10 cellular contexts compared by ENCODE assay signal in the genomic region with DNA sequence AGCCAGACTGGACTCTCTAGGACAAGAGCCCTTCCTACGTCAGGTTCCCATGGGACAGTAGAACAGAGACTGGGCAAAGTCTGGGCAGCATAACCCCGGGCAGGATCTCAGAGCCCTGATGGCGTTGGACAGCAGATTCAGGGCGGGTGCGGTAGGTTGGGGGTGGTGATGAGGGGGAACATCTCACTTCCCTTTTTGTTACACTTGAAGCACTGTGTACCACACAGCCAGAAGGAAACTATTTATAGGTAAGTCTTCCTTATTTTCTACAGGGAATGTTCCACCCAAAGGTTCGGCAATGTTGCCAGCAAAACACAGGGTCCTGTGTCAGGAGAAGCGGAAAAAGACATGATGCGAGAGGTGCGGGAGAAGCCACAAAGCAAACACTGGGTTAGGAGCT. TPM values are rescaled to one million over a fixed set of nuclear protein-coding genes. Genes with fewer than 3 reads are reported as not detected.
DNase-seq lines count a peak whose midpoint lies in the region; ATAC-seq, FAIRE-seq and TF ChIP-seq lines count a peak whose summit lies in the region.
"Had no signal": no experiment of that assay in that cellular context is flagged by ENCODE, and none has a peak within 500 bp of the region (broad histone marks: within the 10 kb centered on the region; RNA-seq: fewer than 3 reads in every experiment).

No MANE protein-coding gene starts in this region.

- CTCF ChIA-PET in HepG2 (lab: Yijun Ruan, JAX; ENCODE audit: low intra/inter-chr PET ratio, low total read pairs) (no interaction called here), GM12878 (lab: Yijun Ruan, JAX) (interaction anchor here (0.8 to 9.1 kb wide), 7 partner anchors 8 to 62 kb away, joined by 3 to 273 read pairs (median 5); partner anchors contain the start of genes NCBP2L and TSC22D3)

- peak overlapping the region in 2 of 3 donors; percentile 24 to 39 for H3K27ac ChIP-seq in right lobe of liver
- no peak overlapping the region for H3K27ac ChIP-seq in HepG2 (ENCODE audit: extremely low read length, insufficient read depth, low read length)
- no peak overlapping the region for H3K27ac ChIP-seq in GM12878 (ENCODE audit: control insufficient read depth, insufficient read depth)
- peak overlapping the region; percentile 54 for H3K27ac ChIP-seq in vagina

- peaks cover 0 to 28% (median 11%) of the 10 kb centered on the region in 4 donors for H3K4me1 ChIP-seq in right lobe of liver
- H3K4me1 ChIP-seq in HepG2 (ENCODE audit: insufficient read depth, low read length), result peaks cover 17% of the 10 kb centered on the region
- peaks cover 14% of the 10 kb centered on the region for H3K4me1 ChIP-seq in GM12878 (ENCODE audit: control insufficient read depth, insufficient read depth, low read length)
- H3K4me1 ChIP-seq in vagina, result peaks cover 23% of the 10 kb centered on the region

- TF ChIP-seq RAD21 in HepG2 (CRISPR knock-in tag; IDR thresholded peaks at IDR 0.05), result no peak
- TF ChIP-seq RAD21 in GM12878 (IDR thresholded peaks at IDR 0.05; ENCODE audit: insufficient read depth, low read depth, low read length), result no peak

- H2AFZ ChIP-seq in HepG2 (ENCODE audit: low read length), result no peak overlapping the region
- no peak overlapping the region for H2AFZ ChIP-seq in GM12878 (ENCODE audit: control insufficient read depth, low read depth, low read length)

- RAD21 ChIA-PET in GM12878 (lab: Charles Lee; ENCODE audit: unreplicated experiment), result interaction anchor here (1.3 to 15.7 kb wide), 4 partner anchors 10 to 92 kb away, joined by 3 to 444 read pairs (median 21); partner anchors contain the start of genes NCBP2L and TSC22D3

- H4K20me1 ChIP-seq in HepG2 (ENCODE audit: insufficient read depth, low read length), result no peaks in the 10 kb centered on the region
- H4K20me1 ChIP-seq in GM12878 (ENCODE audit: control insufficient read depth, insufficient read depth), result no peaks in the 10 kb centered on the region

- BruUV-seq in HepG2 (replicated peaks; lab: Mats Ljungman, UMichigan), result no TSS peak
- no TSS peak for BruUV-seq in GM12878 (replicated peaks; lab: Mats Ljungman, UMichigan)

- H3K4me2 ChIP-seq in HepG2 (ENCODE audit: low read depth, low read length), result no peak overlapping the region
- H3K4me2 ChIP-seq in GM12878 (ENCODE audit: control insufficient read depth, insufficient read depth), result peak overlapping the region; percentile 67

- 46% methylated on average over 8 of the region's 9 CpGs for WGBS in right lobe of liver (ENCODE audit: insufficient coverage, low coverage, low lambda C conversion rate, missing lambda C conversion rate)
- 2% methylated on average over 4 of the region's 9 CpGs for WGBS in HepG2 (ENCODE audit: low lambda C conversion rate)
- WGBS in GM12878 (ENCODE audit: insufficient coverage, insufficient replicate concordance, low lambda C conversion rate, missing lambda C conversion rate), result 29% methylated on average over 9 of the region's 9 CpGs

- no peak for ATAC-seq in right lobe of liver
- ATAC-seq in HepG2, result no peak
- peak; percentile 47 for ATAC-seq in HG03159 (IDR thresholded peaks at IDR 0.05; ENCODE audit: unreplicated experiment)
- ATAC-seq in GM12878, result peak; percentile 76
- ATAC-seq in HG03439 (IDR thresholded peaks at IDR 0.05; ENCODE audit: unreplicated experiment), result no peak
- ATAC-seq: activated CD8-positive, alpha-beta T cell treated with anti-CD3 and anti-CD28 coated beads for 36 hours had no signal

- H3K36me3 ChIP-seq in right lobe of liver (no peaks in the 10 kb centered on the region), HepG2 (replicated peaks in 1 of 2; ENCODE audit: control insufficient read depth in 1 of 2, insufficient read depth in 2 of 2, low read length in 2 of 2) (no peaks in the 10 kb centered on the region), GM12878 (ENCODE audit: control insufficient read depth in 2 of 2, insufficient read depth in 2 of 2, low read length in 1 of 2) (no peaks in the 10 kb centered on the region), vagina (no peaks in the 10 kb centered on the region)

- H3K27me3 ChIP-seq in right lobe of liver, result no peaks in the 10 kb centered on the region
- peaks cover 0 to 12% of the 10 kb centered on the region in 2 experiments; a peak in 1 of 5 replicates for H3K27me3 ChIP-seq in HepG2 (ENCODE audit: control insufficient read depth in 1 of 2, insufficient read depth in 2 of 2, low read length in 2 of 2)
- H3K27me3 ChIP-seq in GM12878 (replicated peaks in 1 of 2; ENCODE audit: control insufficient read depth in 2 of 2, insufficient read depth in 2 of 2, low read length in 1 of 2), result no peaks in the 10 kb centered on the region; a peak in 1 of 4 replicates
- H3K27me3 ChIP-seq in vagina, result no peaks in the 10 kb centered on the region

- no peak for FAIRE-seq in HepG2 (lab: Jason Lieb, UNC)
- no peak for FAIRE-seq in GM12878 (lab: Jason Lieb, UNC)

- DNase-seq in right lobe of liver (no peak), HepG2 (ENCODE audit: low spot score) (no peak), GM12878 (ENCODE audit: low read depth, low spot score) (no peak), vagina (ENCODE audit: extremely low spot score in 2 of 2) (no peak), HT-29 (ENCODE audit: low spot score) (no peak), NCI-H1694 treated with DMSO at 0.1 percent for 48 hours (lab: John Stamatoyannopoulos, UW) (no peak)
- DNase-seq: activated CD8-positive, alpha-beta T cell treated with anti-CD3 and anti-CD28 coated beads for 36 hours had no signal

- H3K9me3 ChIP-seq in right lobe of liver (no peaks in the 10 kb centered on the region), HepG2 (ENCODE audit: low read length) (no peaks in the 10 kb centered on the region), GM12878 (replicated peaks; ENCODE audit: control insufficient read depth, insufficient read depth, low read length) (no peaks in the 10 kb centered on the region), vagina (no peaks in the 10 kb centered on the region)

- H3K9ac ChIP-seq in HepG2 (ENCODE audit: insufficient read depth, low read depth, low read length) (no peak overlapping the region), GM12878 (ENCODE audit: control insufficient read depth, insufficient read depth, low read length) (no peak overlapping the region)

- TF ChIP-seq CTCF in right lobe of liver (IDR thresholded peaks at IDR 0.05) (no peak), HepG2 (CRISPR knock-in tag; IDR thresholded peaks at IDR 0.05) (no peak), GM12878 (IDR thresholded peaks at IDR 0.05 in 2 of 3, conservative IDR thresholded peaks at IDR 0.05 in 1 of 3; ENCODE audit: control insufficient read depth in 2 of 3, extremely low read depth in 1 of 3, insufficient read depth in 1 of 3, low read depth in 3 of 3, low read length in 3 of 3) (no peak), vagina (IDR thresholded peaks at IDR 0.05) (no peak)

- TF ChIP-seq EP300 in HepG2 (IDR thresholded peaks at IDR 0.05; ENCODE audit: low read depth in 2 of 2, low read length in 2 of 2), result no peak
- TF ChIP-seq EP300 in HepG2 (CRISPR knock-in tag; IDR thresholded peaks at IDR 0.05; ENCODE audit: borderline replicate concordance), result no peak
- peak in 1 of 2 experiments; percentile 58; a peak in 1 of 4 replicates for TF ChIP-seq EP300 in GM12878 (IDR thresholded peaks at IDR 0.05; ENCODE audit: borderline replicate concordance in 1 of 2, control insufficient read depth in 1 of 2, low read depth in 2 of 2, low read length in 2 of 2)

- TF ChIP-seq POLR2A in right lobe of liver (IDR thresholded peaks at IDR 0.05) (no peak), HepG2 (IDR thresholded peaks at IDR 0.05; ENCODE audit: insufficient read depth in 1 of 2, low read depth in 2 of 2, low read length in 2 of 2) (no peak), GM12878 (IDR thresholded peaks at IDR 0.05; ENCODE audit: low read depth, low read length) (no peak), vagina (IDR thresholded peaks at IDR 0.05) (no peak)

- no peaks in the 10 kb centered on the region for H3K79me2 ChIP-seq in HepG2 (ENCODE audit: insufficient read depth, low read length)
- H3K79me2 ChIP-seq in GM12878 (ENCODE audit: control insufficient read depth, insufficient read depth, low read length), result peaks cover 4% of the 10 kb centered on the region; the same call in 1 of the 2 replicates

- H3K4me3 ChIP-seq in right lobe of liver, result no peak overlapping the region
- H3K4me3 ChIP-seq in HepG2 (replicated peaks in 1 of 3; ENCODE audit: insufficient read depth in 1 of 3, low read depth in 2 of 3, low read length in 3 of 3), result no peak overlapping the region
- H3K4me3 ChIP-seq in GM12878, result no peak overlapping the region
- H3K4me3 ChIP-seq in vagina, result no peak overlapping the region

- in situ Hi-C loops in HepG2 (cut with HindIII; ENCODE audit: extremely low pct_ligation_motif_present, low pct_unique_long_range_greater_than_20kb) (no loop called here), GM12878 (cut with MboI) (no loop called here)

- SMC1A ChIA-PET in GM12878 (lab: Charles Lee; ENCODE audit: uncharacterized antibody, unreplicated experiment), result interaction anchor here (0.8 to 16.4 kb wide), 8 partner anchors 8 to 56 kb away, joined by 3 to 425 read pairs (median 4); partner anchors contain the start of genes NCBP2L and TSC22D3

- POLR2A ChIA-PET in HepG2 (lab: Yijun Ruan, JAX), result no interaction called here
- POLR2A ChIA-PET in GM12878 (lab: Charles Lee), result interaction anchor here (1.0 to 18.2 kb wide), 4 partner anchors 9 to 44 kb away, joined by 3 to 287 read pairs (median 4); no protein-coding TSS in a partner anchor

- intact Hi-C loops in right lobe of liver (cut with DNase I), result no loop called here
- intact Hi-C loops in HepG2 (cut with micrococcal nuclease; ENCODE audit: unreplicated experiment), result no loop called here
- intact Hi-C loops in GM12878 (cut with micrococcal nuclease; ENCODE audit: unreplicated experiment), result no loop called here
- intact Hi-C loops in vagina (cut with DNase I), result no loop called here

RNA-seq across cellular contexts. Expression of gene TSC22D3, which starts 54.3 kb away (rescaled TPM):
- total RNA-seq in right lobe of liver, result 100 to 1,000 TPM in 2 of 6 experiments, 10 to 100 TPM in 3, 1 to 10 TPM in 1; 7.4 to 118 (median 60.3) TPM
- 0.42 and 0.82 TPM in 2 replicates for total RNA-seq in HepG2 (2016; rRNA removed; fragmentation: Illumina TruSeq; extraction: Trizol)
- 0.20 and 0.26 TPM in 2 replicates for total RNA-seq in HepG2 (2016; cell fraction: cytosol; rRNA removed; fragmentation: Illumina TruSeq; extraction: Trizol; ENCODE audit: low read depth)
- total RNA-seq in HepG2 (2016; cell fraction: insoluble cytoplasmic fraction; rRNA removed; fragmentation: Illumina TruSeq; extraction: Trizol), result 0.88 and 1.1 TPM in 2 replicates
- 0.87 and 1.00 TPM in 2 replicates for total RNA-seq in HepG2 (2016; cell fraction: membrane; rRNA removed; fragmentation: Illumina TruSeq; extraction: Trizol)
- 0.96 and 1.3 TPM in 2 replicates for total RNA-seq in HepG2 (2016; cell fraction: nucleus; rRNA removed; fragmentation: Illumina TruSeq; extraction: Trizol)
- 1.5 and 1.9 TPM in 2 replicates for polyA plus RNA-seq in HepG2 (2011; rRNA removed)
- polyA plus RNA-seq in HepG2 (2011; cell fraction: cytosol; rRNA removed), result 1.5 and 2.0 TPM in 2 replicates
- polyA plus RNA-seq in HepG2 (2011; cell fraction: nucleus; rRNA removed), result 2.1 and 3.0 TPM in 2 replicates
- polyA plus RNA-seq in HepG2 (2012), result 0.66 and 5.9 TPM in 2 replicates
- polyA plus RNA-seq in HepG2 (2016; cell fraction: cytosol; fragmentation: Illumina TruSeq; extraction: Trizol; ENCODE audit: low read depth), result 0.26 and 0.36 TPM in 2 replicates
- polyA plus RNA-seq in HepG2 (2016; cell fraction: insoluble cytoplasmic fraction; fragmentation: Illumina TruSeq; extraction: Trizol; ENCODE audit: low read depth), result 0.88 and 1.0 TPM in 2 replicates
- 0.31 and 0.46 TPM in 2 replicates for polyA plus RNA-seq in HepG2 (2016; cell fraction: membrane; fragmentation: Illumina TruSeq; extraction: Trizol; ENCODE audit: low read depth)
- 0.88 and 0.94 TPM in 2 replicates for polyA plus RNA-seq in HepG2 (2016; cell fraction: nucleus; fragmentation: Illumina TruSeq; extraction: Trizol; ENCODE audit: insufficient read depth, low read depth)
- polyA minus RNA-seq in HepG2 (2011; rRNA and poly(A)+ RNA removed; ENCODE audit: low replicate concordance), result 0.92 and 43.9 TPM in 2 replicates
- polyA minus RNA-seq in HepG2 (2011; cell fraction: cytosol; rRNA and poly(A)+ RNA removed), result 2.8 and 3.3 TPM in 2 replicates
- 3.6 and 5.1 TPM in 2 replicates for polyA minus RNA-seq in HepG2 (2011; cell fraction: nucleus; rRNA and poly(A)+ RNA removed)
- total RNA-seq in GM12878 (2013; cell fraction: nucleolus; rRNA removed), result 76.6 and 80.5 TPM in 2 replicates
- 15.7 and 18.1 TPM in 2 replicates for total RNA-seq in GM12878 (2014; rRNA removed)
- 9.6 and 12.0 TPM in 2 replicates for total RNA-seq in GM12878 (2014; rRNA removed; fragmentation: Illumina TruSeq; extraction: Trizol)
- total RNA-seq in GM12878 (2021), result 14.1 and 16.3 TPM in 2 replicates
- 28.5 TPM for polyA plus RNA-seq in GM12878 (2011; ENCODE audit: low read depth)
- 122 and 132 TPM in 2 replicates for polyA plus RNA-seq in GM12878 (2011; rRNA removed)
- polyA plus RNA-seq in GM12878 (2011; cell fraction: cytosol; rRNA removed), result 82.3 and 116 TPM in 2 replicates
- polyA plus RNA-seq in GM12878 (2011; cell fraction: nucleus; rRNA removed), result 127 and 171 TPM in 2 replicates
- polyA plus RNA-seq in GM12878 (2012), result 33.5 and 47.7 TPM in 2 replicates
- polyA plus RNA-seq in GM12878 (2014; fragmentation: Illumina TruSeq; extraction: Trizol), result 11.8 and 12.5 TPM in 2 replicates
- polyA plus RNA-seq in GM12878 (2014; fragmentation: Nextera tagmentation; extraction: Ambion mirVana), result 1 to 10 TPM; 4.6 to 8.6 TPM
- polyA plus RNA-seq in GM12878 (2014; rRNA removed), result 14.9 and 20.9 TPM in 2 replicates
- polyA plus RNA-seq in GM12878 (2016; fragmentation: Nextera tagmentation; extraction: Ambion mirVana), result 10 to 100 TPM; 19.0 to 21.1 TPM
- 57.7 and 74.2 TPM in 2 replicates for polyA minus RNA-seq in GM12878 (2011; rRNA and poly(A)+ RNA removed)
- polyA minus RNA-seq in GM12878 (2011; cell fraction: cytosol; rRNA and poly(A)+ RNA removed), result 31.2 and 33.4 TPM in 2 replicates
- 87.9 and 128 TPM in 2 replicates for polyA minus RNA-seq in GM12878 (2011; cell fraction: nucleus; rRNA and poly(A)+ RNA removed)
- total RNA-seq in vagina, result 780 TPM
- 54.6 and 63.5 TPM in 2 replicates for total RNA-seq in HT-29 (2014; rRNA removed; shearing (Covaris generic))

RNA-seq across cellular contexts. Expression of gene NCBP2L, which starts 56.2 kb away (rescaled TPM):
- not detected for total RNA-seq in right lobe of liver
- total RNA-seq in HepG2 (2016; rRNA removed; fragmentation: Illumina TruSeq; extraction: Trizol), result not detected in 2 replicates
- total RNA-seq in HepG2 (2016; cell fraction: cytosol; rRNA removed; fragmentation: Illumina TruSeq; extraction: Trizol; ENCODE audit: low read depth), result not detected in 2 replicates
- total RNA-seq in HepG2 (2016; cell fraction: insoluble cytoplasmic fraction; rRNA removed; fragmentation: Illumina TruSeq; extraction: Trizol), result not detected in 2 replicates
- not detected in 2 replicates for total RNA-seq in HepG2 (2016; cell fraction: membrane; rRNA removed; fragmentation: Illumina TruSeq; extraction: Trizol)
- total RNA-seq in HepG2 (2016; cell fraction: nucleus; rRNA removed; fragmentation: Illumina TruSeq; extraction: Trizol), result not detected in 2 replicates
- polyA plus RNA-seq in HepG2 (2011; rRNA removed), result not detected in 2 replicates
- polyA plus RNA-seq in HepG2 (2011; cell fraction: cytosol; rRNA removed), result not detected in 2 replicates
- not detected in 2 replicates for polyA plus RNA-seq in HepG2 (2011; cell fraction: nucleus; rRNA removed)
- not detected in 2 replicates for polyA plus RNA-seq in HepG2 (2012)
- polyA plus RNA-seq in HepG2 (2016; cell fraction: cytosol; fragmentation: Illumina TruSeq; extraction: Trizol; ENCODE audit: low read depth), result not detected in 2 replicates
- polyA plus RNA-seq in HepG2 (2016; cell fraction: insoluble cytoplasmic fraction; fragmentation: Illumina TruSeq; extraction: Trizol; ENCODE audit: low read depth), result not detected in 2 replicates
- polyA plus RNA-seq in HepG2 (2016; cell fraction: membrane; fragmentation: Illumina TruSeq; extraction: Trizol; ENCODE audit: low read depth), result not detected in 2 replicates
- polyA plus RNA-seq in HepG2 (2016; cell fraction: nucleus; fragmentation: Illumina TruSeq; extraction: Trizol; ENCODE audit: insufficient read depth, low read depth), result not detected in 2 replicates
- polyA minus RNA-seq in HepG2 (2011; rRNA and poly(A)+ RNA removed; ENCODE audit: low replicate concordance), result not detected in 2 replicates
- not detected in 2 replicates for polyA minus RNA-seq in HepG2 (2011; cell fraction: cytosol; rRNA and poly(A)+ RNA removed)
- polyA minus RNA-seq in HepG2 (2011; cell fraction: nucleus; rRNA and poly(A)+ RNA removed), result not detected in 2 replicates
- not detected in 2 replicates for total RNA-seq in GM12878 (2013; cell fraction: nucleolus; rRNA removed)
- total RNA-seq in GM12878 (2014; rRNA removed), result not detected in 2 replicates
- not detected in 2 replicates for total RNA-seq in GM12878 (2014; rRNA removed; fragmentation: Illumina TruSeq; extraction: Trizol)
- not detected in 2 replicates for total RNA-seq in GM12878 (2021)
- polyA plus RNA-seq in GM12878 (2011; ENCODE audit: low read depth), result not detected
- polyA plus RNA-seq in GM12878 (2011; rRNA removed), result not detected in 2 replicates
- not detected in 2 replicates for polyA plus RNA-seq in GM12878 (2011; cell fraction: cytosol; rRNA removed)
- polyA plus RNA-seq in GM12878 (2011; cell fraction: nucleus; rRNA removed), result not detected in 2 replicates
- not detected in 2 replicates for polyA plus RNA-seq in GM12878 (2012)
- polyA plus RNA-seq in GM12878 (2014; fragmentation: Illumina TruSeq; extraction: Trizol), result not detected in 2 replicates
- not detected for polyA plus RNA-seq in GM12878 (2014; fragmentation: Nextera tagmentation; extraction: Ambion mirVana)
- not detected in 2 replicates for polyA plus RNA-seq in GM12878 (2014; rRNA removed)
- not detected for polyA plus RNA-seq in GM12878 (2016; fragmentation: Nextera tagmentation; extraction: Ambion mirVana)
- not detected in 2 replicates for polyA minus RNA-seq in GM12878 (2011; rRNA and poly(A)+ RNA removed)
- not detected in 2 replicates for polyA minus RNA-seq in GM12878 (2011; cell fraction: cytosol; rRNA and poly(A)+ RNA removed)
- polyA minus RNA-seq in GM12878 (2011; cell fraction: nucleus; rRNA and poly(A)+ RNA removed), result not detected in 2 replicates
- not detected for total RNA-seq in vagina
- not detected in 2 replicates for total RNA-seq in HT-29 (2014; rRNA removed; shearing (Covaris generic))
- total RNA-seq: activated CD8-positive, alpha-beta T cell treated with anti-CD3 and anti-CD28 coated beads for 36 hours; progenitor cell of endocrine pancreas had no signal

Comparison
In these comparisons a context has a peak if more than half of its experiments do, and no peak if none do; other contexts are left out.
1. H3K27ac ChIP-seq: peak in right lobe of liver (2 of 3) and vagina (single experiment); none in HepG2 (single experiment) and GM12878 (single experiment).
2. ATAC-seq: peak in HG03159 (single experiment) and GM12878 (single experiment); none in right lobe of liver (0 of 4), HepG2 (single experiment) and HG03439 (single experiment).